8 cellular contexts compared by ENCODE assay signal in the genomic region with DNA sequence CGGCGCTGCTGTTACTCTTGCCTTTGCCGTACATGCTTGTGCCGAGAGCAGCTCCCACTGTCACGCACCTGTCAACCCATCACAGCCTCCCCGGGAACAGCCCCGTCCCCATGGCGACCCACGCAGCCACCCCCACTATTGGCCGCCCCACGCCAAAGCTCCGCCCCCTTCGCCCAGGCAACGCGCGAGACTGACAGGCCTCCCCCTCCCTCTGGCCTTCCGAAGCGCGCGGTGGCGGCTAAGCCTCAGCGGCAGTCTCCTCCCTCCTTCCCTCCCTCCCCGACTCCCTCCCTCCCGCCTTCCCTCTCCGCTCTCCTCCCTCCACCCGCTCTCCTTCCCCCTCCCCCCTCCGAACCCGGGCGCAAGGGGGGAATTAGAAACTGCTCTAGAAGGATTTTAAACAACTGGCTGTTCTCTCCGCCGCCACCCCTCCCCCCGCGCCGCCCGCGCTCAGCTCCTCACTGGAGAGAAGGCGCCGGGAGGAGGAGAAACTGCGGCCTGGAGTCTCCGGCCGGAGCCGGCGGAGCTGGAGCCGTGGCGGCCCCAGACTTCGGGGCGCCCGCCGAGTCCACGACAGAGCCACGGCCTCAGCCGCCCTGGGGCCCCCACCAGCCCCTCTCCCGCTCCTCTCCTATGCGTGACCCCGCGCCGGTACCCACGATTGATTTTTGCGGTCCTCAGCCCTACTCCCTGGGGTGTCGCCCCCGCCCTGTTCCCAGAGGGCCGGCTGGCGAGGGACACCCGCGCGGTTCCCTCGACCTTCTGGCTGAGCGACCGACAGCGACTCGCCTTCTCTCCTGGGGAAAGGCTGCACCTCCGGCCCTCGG. TPM values are rescaled to one million over a fixed set of nuclear protein-coding genes. Genes with fewer than 3 reads are reported as not detected.
DNase-seq lines count a peak whose midpoint lies in the region; ATAC-seq, FAIRE-seq and TF ChIP-seq lines count a peak whose summit lies in the region.

Gene SSBP2 (minus strand): TSS at position 89 of the 827 bp plus-strand sequence. CDS start 55 bp downstream, at position 34.

- H3K36me3 ChIP-seq in HUES6 (ENCODE audit: control insufficient read depth, insufficient read depth, low read length) (no peaks in the 10 kb centered on the region), OCI-LY1 (ENCODE audit: insufficient read depth, low read length) (0 out of 2 replicates have a peak, but pooled peaks cover 3% of the 10 kb centered on the region)

- H3K9ac ChIP-seq in HUES6 (ENCODE audit: low read length), result peak within 1 kb of the TSS; percentile 90
- H3K9ac ChIP-seq in OCI-LY1 (ENCODE audit: low read length), result peak within 1 kb of the TSS; percentile 89

- peak within 1 kb of the TSS; percentile 80 for H3K27ac Mint-ChIP-seq in endothelial cell (ENCODE audit: unreplicated experiment)

- H3K4me1 ChIP-seq in HUES6 (ENCODE audit: control insufficient read depth, insufficient read depth, low read length) (peaks cover 45% of the 10 kb centered on the region), OCI-LY1 (ENCODE audit: insufficient read depth, low read length, severe bottlenecking) (peaks cover 40% of the 10 kb centered on the region)

- ATAC-seq in GM21447 (IDR thresholded peaks at IDR 0.05; ENCODE audit: unreplicated experiment), result peak; percentile 73

- H3K27me3 ChIP-seq in HUES6 (ENCODE audit: control insufficient read depth, insufficient read depth, low read length), result peaks cover 13% of the 10 kb centered on the region
- no peaks in the 10 kb centered on the region for H3K27me3 ChIP-seq in OCI-LY1 (ENCODE audit: insufficient read depth, low read length)

- no peaks in the 10 kb centered on the region for H3K9me2 ChIP-seq in OCI-LY1 (ENCODE audit: low read depth, low read length)

- no peaks in the 10 kb centered on the region for H4K20me1 ChIP-seq in OCI-LY1 (ENCODE audit: insufficient read depth, low read length)

- H3K4me3 ChIP-seq in HUES6 (ENCODE audit: low read depth, low read length) (peak within 1 kb of the TSS; percentile 90), OCI-LY1 (ENCODE audit: low read depth, low read length, poor library complexity, severe bottlenecking) (peak within 1 kb of the TSS; percentile 92)

- peak within 1 kb of the TSS; percentile 96 for H3K4me3 Mint-ChIP-seq in endothelial cell (ENCODE audit: unreplicated experiment)

- H3K27me3 Mint-ChIP-seq in endothelial cell (ENCODE audit: unreplicated experiment), result peaks cover 3% of the 10 kb centered on the region

- H3K9me3 ChIP-seq in HUES6 (ENCODE audit: control insufficient read depth, insufficient read depth, low read depth, low read length) (no peaks in the 10 kb centered on the region), OCI-LY1 (ENCODE audit: low read length) (no peaks in the 10 kb centered on the region)

- H3K9me3 Mint-ChIP-seq in endothelial cell (ENCODE audit: unreplicated experiment), result no peaks in the 10 kb centered on the region

- H2AFZ ChIP-seq in OCI-LY1 (ENCODE audit: low read length), result no peak within 1 kb of the TSS

- TF ChIP-seq CTCF in D721Med (IDR thresholded peaks at IDR 0.05; ENCODE audit: insufficient read depth, missing control alignments), result no peak
- TF ChIP-seq CTCF in OCI-LY1 (IDR thresholded peaks at IDR 0.05; ENCODE audit: low read length), result no peak
- no peak for TF ChIP-seq CTCF in endothelial cell (IDR thresholded peaks at IDR 0.05; ENCODE audit: unreplicated experiment)

- H3K79me2 ChIP-seq in OCI-LY1 (ENCODE audit: insufficient read depth, low read length), result peaks cover 33% of the 10 kb centered on the region

- peaks cover 5% of the 10 kb centered on the region; the same call in 1 of the 2 replicates for H3F3A ChIP-seq in OCI-LY1 (ENCODE audit: insufficient read depth, low read length)

- peak within 1 kb of the TSS; percentile 91 for H3K4me2 ChIP-seq in OCI-LY1 (ENCODE audit: low read length)

- no peak for FAIRE-seq in D721Med (lab: Jason Lieb, UNC)

- H3K27ac ChIP-seq in HUES6 (ENCODE audit: low read depth, low read length) (peak within 1 kb of the TSS; percentile 88; the same call in 1 of the 2 replicates), OCI-LY1 (ENCODE audit: low read depth, low read length, poor library complexity, severe bottlenecking) (peak within 1 kb of the TSS; percentile 94)

- H3K36me3 Mint-ChIP-seq in endothelial cell (ENCODE audit: low read depth, unreplicated experiment), result no peaks in the 10 kb centered on the region

- H3K4me1 Mint-ChIP-seq in endothelial cell (ENCODE audit: unreplicated experiment), result peaks cover 54% of the 10 kb centered on the region

- DNase-seq in D721Med (ENCODE audit: insufficient read length, low spot score) (peak; percentile 51), endothelial cell (ENCODE audit: low spot score) (peak; percentile 100), midbrain (lab: John Stamatoyannopoulos, UW) (peak; percentile 99)
- DNase-seq in activated CD8-positive, alpha-beta memory T cell treated with anti-CD3 and anti-CD28 coated beads, Interleukin-2, amount 50 U/mL, for 48 hours, result peak; percentile 97
- peak; percentile 92 to 93 for DNase-seq in stimulated activated CD8-positive, alpha-beta memory T cell treated with anti-CD3 and anti-CD28 coated beads, Interleukin-15, amount 100 ng/mL, for 48 hours (ENCODE audit: low read depth in 2 of 2)

RNA-seq across cellular contexts. Expression of gene SSBP2, which starts in this region (rescaled TPM):
- 149 TPM for total RNA-seq in endothelial cell (ENCODE audit: unreplicated experiment)

Comparison
In these comparisons a context has a peak if more than half of its experiments do, and no peak if none do; other contexts are left out.
1. Peak in every context shown above with its lines: DNase-seq, ATAC-seq, H3K4me3 ChIP-seq and H3K27ac ChIP-seq.